Comparison of ENCODE assay signal across 12 cellular contexts in genomic region chr14:75158843-75159614, GRCh38.
DNase-seq lines count a peak whose midpoint lies in the region; ATAC-seq and TF ChIP-seq lines count a peak whose summit lies in the region.
"Had no signal": no experiment of that assay in that cellular context is flagged by ENCODE, and none has a peak within 500 bp of the region (broad histone marks: within the 10 kb centered on the region; RNA-seq: fewer than 3 reads in every experiment).

No MANE protein-coding gene starts in this region.

- no peaks in the 10 kb centered on the region for H3K9me3 ChIP-seq in MM.1S (replicated peaks; ENCODE audit: insufficient read depth, low read length)

- peaks cover 38% of the 10 kb centered on the region for H3K36me3 Mint-ChIP-seq in activated T-cell treated with anti-CD3 and anti-CD28 coated beads, Interleukin-2, amount 50 U/mL, for 24 hours (ENCODE audit: low read depth)

- H3K9ac ChIP-seq in MM.1S (ENCODE audit: low read length), result no peak overlapping the region

- H3K9me3 Mint-ChIP-seq in activated T-cell treated with anti-CD3 and anti-CD28 coated beads, Interleukin-2, amount 50 U/mL, for 24 hours, result no peaks in the 10 kb centered on the region
- no peaks in the 10 kb centered on the region for H3K9me3 Mint-ChIP-seq in stimulated activated naive CD8-positive, alpha-beta T cell treated with anti-CD3 and anti-CD28 coated beads, Interleukin-15, amount 100 ng/mL, for 72 hours
- H3K9me3 Mint-ChIP-seq: central memory CD8-positive, alpha-beta T cell had no signal

- no peak for DNase-seq in activated T-cell treated with anti-CD3 and anti-CD28 coated beads, Interleukin-2, amount 50 U/mL, for 24 hours
- no peak for DNase-seq in activated T-cell treated with anti-CD3 and anti-CD28 coated beads, Interleukin-2, amount 50 U/mL, for 1 hour
- DNase-seq in MM.1S, result peak; percentile 14
- no peak for DNase-seq in caudate nucleus (lab: John Stamatoyannopoulos, UW)
- DNase-seq in stimulated activated naive CD8-positive, alpha-beta T cell treated with anti-CD3 and anti-CD28 coated beads, Interleukin-15, amount 100 ng/mL, for 72 hours, result no peak
- no peak for DNase-seq in NCI-H1417 (lab: John Stamatoyannopoulos, UW)
- no peak for DNase-seq in D341Med (ENCODE audit: low spot score)
- DNase-seq: activated CD8-positive, alpha-beta memory T cell treated with anti-CD3 and anti-CD28 coated beads, Interleukin-2, amount 50 U/mL, for 48 hours; naive thymus-derived CD4-positive, alpha-beta T cell; NCI-H526 treated with DMSO at 0.1 percent for 48 hours had no signal

- H3K27ac ChIP-seq in MM.1S (ENCODE audit: low read length), result peak overlapping the region; percentile 22; the same call in 1 of the 2 replicates
- peak overlapping the region; percentile 44 for H3K27ac ChIP-seq in caudate nucleus (ENCODE audit: low read depth, low read length)

- peak overlapping the region; percentile 23 for H3K4me3 Mint-ChIP-seq in activated T-cell treated with anti-CD3 and anti-CD28 coated beads, Interleukin-2, amount 50 U/mL, for 24 hours
- H3K4me3 Mint-ChIP-seq in stimulated activated naive CD8-positive, alpha-beta T cell treated with anti-CD3 and anti-CD28 coated beads, Interleukin-15, amount 100 ng/mL, for 72 hours, result peak overlapping the region in 1 of 2 donors; percentile 78
- H3K4me3 Mint-ChIP-seq: central memory CD8-positive, alpha-beta T cell had no signal

- H3K9me2 ChIP-seq in MM.1S (replicated peaks; ENCODE audit: insufficient read depth, low read length), result no peaks in the 10 kb centered on the region

- H3K36me3 ChIP-seq in MM.1S (replicated peaks; ENCODE audit: insufficient read depth, low read length), result no peaks in the 10 kb centered on the region

- H3K4me1 ChIP-seq in MM.1S (ENCODE audit: low read length), result peaks cover 15% of the 10 kb centered on the region; the same call in 1 of the 2 replicates

- ATAC-seq in stimulated activated naive CD8-positive, alpha-beta T cell treated with anti-CD3 and anti-CD28 coated beads, Interleukin-15, amount 100 ng/mL, for 72 hours, result peak; percentile 92
- no peak for ATAC-seq in HG02884 (IDR thresholded peaks at IDR 0.05; ENCODE audit: unreplicated experiment)
- ATAC-seq: naive thymus-derived CD4-positive, alpha-beta T cell had no signal

- no peaks in the 10 kb centered on the region for H3F3A ChIP-seq in MM.1S (ENCODE audit: insufficient read depth, low read length)

- H3K27ac Mint-ChIP-seq in activated T-cell treated with anti-CD3 and anti-CD28 coated beads, Interleukin-2, amount 50 U/mL, for 24 hours, result peak overlapping the region; percentile 82
- peak overlapping the region; percentile 76 to 96 for H3K27ac Mint-ChIP-seq in stimulated activated naive CD8-positive, alpha-beta T cell treated with anti-CD3 and anti-CD28 coated beads, Interleukin-15, amount 100 ng/mL, for 72 hours

- no peaks in the 10 kb centered on the region for H3K27me3 ChIP-seq in MM.1S (replicated peaks; ENCODE audit: insufficient read depth, low read length)

- no peak for TF ChIP-seq CTCF in MM.1S (IDR thresholded peaks at IDR 0.05; ENCODE audit: low read length)

- peaks cover 82% of the 10 kb centered on the region for H3K79me2 ChIP-seq in MM.1S (ENCODE audit: low read length)

- peaks cover 67% of the 10 kb centered on the region for H3K4me1 Mint-ChIP-seq in activated T-cell treated with anti-CD3 and anti-CD28 coated beads, Interleukin-2, amount 50 U/mL, for 24 hours (ENCODE audit: low read depth)
- H3K4me1 Mint-ChIP-seq in stimulated activated naive CD8-positive, alpha-beta T cell treated with anti-CD3 and anti-CD28 coated beads, Interleukin-15, amount 100 ng/mL, for 72 hours, result peaks cover 69% of the 10 kb centered on the region

- no peak overlapping the region for H3K4me3 ChIP-seq in MM.1S (ENCODE audit: low read length)

- H4K20me1 ChIP-seq in MM.1S (ENCODE audit: insufficient read depth, low read length), result no peaks in the 10 kb centered on the region

- no peaks in the 10 kb centered on the region for H3K27me3 Mint-ChIP-seq in activated T-cell treated with anti-CD3 and anti-CD28 coated beads, Interleukin-2, amount 50 U/mL, for 24 hours
- no peaks in the 10 kb centered on the region for H3K27me3 Mint-ChIP-seq in stimulated activated naive CD8-positive, alpha-beta T cell treated with anti-CD3 and anti-CD28 coated beads, Interleukin-15, amount 100 ng/mL, for 72 hours
- H3K27me3 Mint-ChIP-seq: central memory CD8-positive, alpha-beta T cell; naive thymus-derived CD4-positive, alpha-beta T cell had no signal

- H3K4me2 ChIP-seq in MM.1S (ENCODE audit: low read depth, low read length), result no peak overlapping the region

- H2AFZ ChIP-seq in MM.1S (ENCODE audit: low read length), result no peak overlapping the region
